Comparison of ENCODE assay signal across 1 cellular context in the genomic region with DNA sequence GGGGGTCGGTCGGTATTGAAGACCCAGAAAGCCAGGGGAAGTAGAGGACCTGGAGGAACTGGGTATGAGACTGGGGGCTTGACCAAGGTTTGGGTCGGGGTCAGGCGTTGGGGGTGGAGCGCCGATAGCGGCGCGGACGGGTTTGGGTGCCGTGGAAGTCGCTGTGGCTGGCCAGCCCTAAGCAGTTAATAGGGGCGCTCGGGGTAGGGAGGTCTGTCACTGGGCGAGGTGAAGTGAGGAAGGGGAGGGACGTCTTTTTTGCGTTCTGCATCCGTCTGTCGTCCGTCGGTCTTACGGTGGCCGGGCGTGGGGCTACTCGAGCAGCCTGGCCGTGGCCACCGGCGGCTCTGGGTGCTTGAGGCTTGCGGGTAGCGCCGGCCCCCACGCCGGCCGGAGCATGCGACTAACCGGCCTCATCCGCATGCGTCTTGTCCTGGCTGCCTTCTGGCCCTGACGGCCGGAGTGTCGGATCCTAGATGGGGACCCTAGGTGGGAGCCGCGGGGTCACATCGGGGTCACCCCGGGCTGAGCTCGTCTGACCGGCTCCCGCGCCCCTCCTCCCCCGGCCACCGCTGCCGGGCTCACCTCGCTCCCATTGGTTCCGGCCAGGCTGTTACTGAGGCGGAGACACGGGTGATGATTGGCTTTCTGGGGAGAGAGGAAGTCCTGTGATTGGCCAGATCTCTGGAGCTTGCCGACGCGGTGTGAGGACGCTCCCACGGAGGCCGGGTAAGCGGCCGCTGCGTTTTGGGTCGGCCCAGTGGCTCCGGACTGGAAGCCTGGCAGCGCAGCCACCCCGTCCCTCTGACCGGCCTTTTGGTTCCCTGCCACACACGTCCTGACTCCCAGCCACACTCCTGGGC.
TF ChIP-seq lines count a peak whose summit lies in the region.

No MANE protein-coding gene starts in this region.

TF ChIP-seq in HepG2, 621 proteins besides CTCF, POLR2A, EP300 and RAD21 (continued from another document and continues in another):
- TF ChIP-seq, protein P1, sequence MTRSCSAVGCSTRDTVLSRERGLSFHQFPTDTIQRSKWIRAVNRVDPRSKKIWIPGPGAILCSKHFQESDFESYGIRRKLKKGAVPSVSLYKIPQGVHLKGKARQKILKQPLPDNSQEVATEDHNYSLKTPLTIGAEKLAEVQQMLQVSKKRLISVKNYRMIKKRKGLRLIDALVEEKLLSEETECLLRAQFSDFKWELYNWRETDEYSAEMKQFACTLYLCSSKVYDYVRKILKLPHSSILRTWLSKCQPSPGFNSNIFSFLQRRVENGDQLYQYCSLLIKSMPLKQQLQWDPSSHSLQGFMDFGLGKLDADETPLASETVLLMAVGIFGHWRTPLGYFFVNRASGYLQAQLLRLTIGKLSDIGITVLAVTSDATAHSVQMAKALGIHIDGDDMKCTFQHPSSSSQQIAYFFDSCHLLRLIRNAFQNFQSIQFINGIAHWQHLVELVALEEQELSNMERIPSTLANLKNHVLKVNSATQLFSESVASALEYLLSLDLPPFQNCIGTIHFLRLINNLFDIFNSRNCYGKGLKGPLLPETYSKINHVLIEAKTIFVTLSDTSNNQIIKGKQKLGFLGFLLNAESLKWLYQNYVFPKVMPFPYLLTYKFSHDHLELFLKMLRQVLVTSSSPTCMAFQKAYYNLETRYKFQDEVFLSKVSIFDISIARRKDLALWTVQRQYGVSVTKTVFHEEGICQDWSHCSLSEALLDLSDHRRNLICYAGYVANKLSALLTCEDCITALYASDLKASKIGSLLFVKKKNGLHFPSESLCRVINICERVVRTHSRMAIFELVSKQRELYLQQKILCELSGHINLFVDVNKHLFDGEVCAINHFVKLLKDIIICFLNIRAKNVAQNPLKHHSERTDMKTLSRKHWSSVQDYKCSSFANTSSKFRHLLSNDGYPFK (CRISPR knock-in tag; IDR thresholded peaks at IDR 0.05; ENCODE audit: borderline replicate concordance), result no peak
- TF ChIP-seq, protein P2, sequence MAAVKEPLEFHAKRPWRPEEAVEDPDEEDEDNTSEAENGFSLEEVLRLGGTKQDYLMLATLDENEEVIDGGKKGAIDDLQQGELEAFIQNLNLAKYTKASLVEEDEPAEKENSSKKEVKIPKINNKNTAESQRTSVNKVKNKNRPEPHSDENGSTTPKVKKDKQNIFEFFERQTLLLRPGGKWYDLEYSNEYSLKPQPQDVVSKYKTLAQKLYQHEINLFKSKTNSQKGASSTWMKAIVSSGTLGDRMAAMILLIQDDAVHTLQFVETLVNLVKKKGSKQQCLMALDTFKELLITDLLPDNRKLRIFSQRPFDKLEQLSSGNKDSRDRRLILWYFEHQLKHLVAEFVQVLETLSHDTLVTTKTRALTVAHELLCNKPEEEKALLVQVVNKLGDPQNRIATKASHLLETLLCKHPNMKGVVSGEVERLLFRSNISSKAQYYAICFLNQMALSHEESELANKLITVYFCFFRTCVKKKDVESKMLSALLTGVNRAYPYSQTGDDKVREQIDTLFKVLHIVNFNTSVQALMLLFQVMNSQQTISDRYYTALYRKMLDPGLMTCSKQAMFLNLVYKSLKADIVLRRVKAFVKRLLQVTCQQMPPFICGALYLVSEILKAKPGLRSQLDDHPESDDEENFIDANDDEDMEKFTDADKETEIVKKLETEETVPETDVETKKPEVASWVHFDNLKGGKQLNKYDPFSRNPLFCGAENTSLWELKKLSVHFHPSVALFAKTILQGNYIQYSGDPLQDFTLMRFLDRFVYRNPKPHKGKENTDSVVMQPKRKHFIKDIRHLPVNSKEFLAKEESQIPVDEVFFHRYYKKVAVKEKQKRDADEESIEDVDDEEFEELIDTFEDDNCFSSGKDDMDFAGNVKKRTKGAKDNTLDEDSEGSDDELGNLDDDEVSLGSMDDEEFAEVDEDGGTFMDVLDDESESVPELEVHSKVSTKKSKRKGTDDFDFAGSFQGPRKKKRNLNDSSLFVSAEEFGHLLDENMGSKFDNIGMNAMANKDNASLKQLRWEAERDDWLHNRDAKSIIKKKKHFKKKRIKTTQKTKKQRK (IDR thresholded peaks at IDR 0.05; ENCODE audit: low read length), result no peak
- TF ChIP-seq ZNF768 (CRISPR knock-in tag; IDR thresholded peaks at IDR 0.05), result no peak
- TF ChIP-seq, protein P3, sequence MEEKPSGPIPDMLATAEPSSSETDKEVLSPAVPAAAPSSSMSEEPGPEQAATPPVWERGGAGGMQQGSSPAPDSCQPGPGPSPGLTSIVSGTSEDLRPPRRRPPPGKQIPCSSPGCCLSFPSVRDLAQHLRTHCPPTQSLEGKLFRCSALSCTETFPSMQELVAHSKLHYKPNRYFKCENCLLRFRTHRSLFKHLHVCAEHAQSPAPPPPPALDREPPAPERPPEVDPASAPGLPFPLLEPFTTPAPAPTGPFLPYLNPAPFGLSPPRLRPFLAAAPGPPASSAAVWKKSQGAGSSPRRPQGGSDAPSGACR (CRISPR knock-in tag; IDR thresholded peaks at IDR 0.05), result no peak
- peak; percentile 11 for TF ChIP-seq JARID2 (CRISPR knock-in tag; IDR thresholded peaks at IDR 0.05; ENCODE audit: insufficient replicate concordance)
- TF ChIP-seq SATB2 (CRISPR knock-in tag; IDR thresholded peaks at IDR 0.05), result no peak
- TF ChIP-seq ZNF737 (CRISPR knock-in tag; IDR thresholded peaks at IDR 0.05; ENCODE audit: borderline replicate concordance), result no peak
- no peak for TF ChIP-seq DMAP1 (CRISPR knock-in tag; IDR thresholded peaks at IDR 0.05)
- TF ChIP-seq ZNF644 (CRISPR knock-in tag; IDR thresholded peaks at IDR 0.05; ENCODE audit: low read depth), result no peak
- TF ChIP-seq, protein P4, sequence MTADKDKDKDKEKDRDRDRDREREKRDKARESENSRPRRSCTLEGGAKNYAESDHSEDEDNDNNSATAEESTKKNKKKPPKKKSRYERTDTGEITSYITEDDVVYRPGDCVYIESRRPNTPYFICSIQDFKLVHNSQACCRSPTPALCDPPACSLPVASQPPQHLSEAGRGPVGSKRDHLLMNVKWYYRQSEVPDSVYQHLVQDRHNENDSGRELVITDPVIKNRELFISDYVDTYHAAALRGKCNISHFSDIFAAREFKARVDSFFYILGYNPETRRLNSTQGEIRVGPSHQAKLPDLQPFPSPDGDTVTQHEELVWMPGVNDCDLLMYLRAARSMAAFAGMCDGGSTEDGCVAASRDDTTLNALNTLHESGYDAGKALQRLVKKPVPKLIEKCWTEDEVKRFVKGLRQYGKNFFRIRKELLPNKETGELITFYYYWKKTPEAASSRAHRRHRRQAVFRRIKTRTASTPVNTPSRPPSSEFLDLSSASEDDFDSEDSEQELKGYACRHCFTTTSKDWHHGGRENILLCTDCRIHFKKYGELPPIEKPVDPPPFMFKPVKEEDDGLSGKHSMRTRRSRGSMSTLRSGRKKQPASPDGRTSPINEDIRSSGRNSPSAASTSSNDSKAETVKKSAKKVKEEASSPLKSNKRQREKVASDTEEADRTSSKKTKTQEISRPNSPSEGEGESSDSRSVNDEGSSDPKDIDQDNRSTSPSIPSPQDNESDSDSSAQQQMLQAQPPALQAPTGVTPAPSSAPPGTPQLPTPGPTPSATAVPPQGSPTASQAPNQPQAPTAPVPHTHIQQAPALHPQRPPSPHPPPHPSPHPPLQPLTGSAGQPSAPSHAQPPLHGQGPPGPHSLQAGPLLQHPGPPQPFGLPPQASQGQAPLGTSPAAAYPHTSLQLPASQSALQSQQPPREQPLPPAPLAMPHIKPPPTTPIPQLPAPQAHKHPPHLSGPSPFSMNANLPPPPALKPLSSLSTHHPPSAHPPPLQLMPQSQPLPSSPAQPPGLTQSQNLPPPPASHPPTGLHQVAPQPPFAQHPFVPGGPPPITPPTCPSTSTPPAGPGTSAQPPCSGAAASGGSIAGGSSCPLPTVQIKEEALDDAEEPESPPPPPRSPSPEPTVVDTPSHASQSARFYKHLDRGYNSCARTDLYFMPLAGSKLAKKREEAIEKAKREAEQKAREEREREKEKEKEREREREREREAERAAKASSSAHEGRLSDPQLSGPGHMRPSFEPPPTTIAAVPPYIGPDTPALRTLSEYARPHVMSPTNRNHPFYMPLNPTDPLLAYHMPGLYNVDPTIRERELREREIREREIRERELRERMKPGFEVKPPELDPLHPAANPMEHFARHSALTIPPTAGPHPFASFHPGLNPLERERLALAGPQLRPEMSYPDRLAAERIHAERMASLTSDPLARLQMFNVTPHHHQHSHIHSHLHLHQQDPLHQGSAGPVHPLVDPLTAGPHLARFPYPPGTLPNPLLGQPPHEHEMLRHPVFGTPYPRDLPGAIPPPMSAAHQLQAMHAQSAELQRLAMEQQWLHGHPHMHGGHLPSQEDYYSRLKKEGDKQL (CRISPR knock-in tag; IDR thresholded peaks at IDR 0.05; ENCODE audit: low read depth), result no peak
- TF ChIP-seq ZNF563 (CRISPR knock-in tag; IDR thresholded peaks at IDR 0.05), result peak; percentile 35; the same call in 1 of the 2 replicates
- TF ChIP-seq MTA3 (CRISPR knock-in tag; IDR thresholded peaks at IDR 0.05), result no peak
- no peak for TF ChIP-seq HNF4A (CRISPR knock-in tag; IDR thresholded peaks at IDR 0.05)
- peak; percentile 38; the same call in 1 of the 2 replicates for TF ChIP-seq THAP11 (CRISPR knock-in tag; IDR thresholded peaks at IDR 0.05)
- TF ChIP-seq, protein P5, sequence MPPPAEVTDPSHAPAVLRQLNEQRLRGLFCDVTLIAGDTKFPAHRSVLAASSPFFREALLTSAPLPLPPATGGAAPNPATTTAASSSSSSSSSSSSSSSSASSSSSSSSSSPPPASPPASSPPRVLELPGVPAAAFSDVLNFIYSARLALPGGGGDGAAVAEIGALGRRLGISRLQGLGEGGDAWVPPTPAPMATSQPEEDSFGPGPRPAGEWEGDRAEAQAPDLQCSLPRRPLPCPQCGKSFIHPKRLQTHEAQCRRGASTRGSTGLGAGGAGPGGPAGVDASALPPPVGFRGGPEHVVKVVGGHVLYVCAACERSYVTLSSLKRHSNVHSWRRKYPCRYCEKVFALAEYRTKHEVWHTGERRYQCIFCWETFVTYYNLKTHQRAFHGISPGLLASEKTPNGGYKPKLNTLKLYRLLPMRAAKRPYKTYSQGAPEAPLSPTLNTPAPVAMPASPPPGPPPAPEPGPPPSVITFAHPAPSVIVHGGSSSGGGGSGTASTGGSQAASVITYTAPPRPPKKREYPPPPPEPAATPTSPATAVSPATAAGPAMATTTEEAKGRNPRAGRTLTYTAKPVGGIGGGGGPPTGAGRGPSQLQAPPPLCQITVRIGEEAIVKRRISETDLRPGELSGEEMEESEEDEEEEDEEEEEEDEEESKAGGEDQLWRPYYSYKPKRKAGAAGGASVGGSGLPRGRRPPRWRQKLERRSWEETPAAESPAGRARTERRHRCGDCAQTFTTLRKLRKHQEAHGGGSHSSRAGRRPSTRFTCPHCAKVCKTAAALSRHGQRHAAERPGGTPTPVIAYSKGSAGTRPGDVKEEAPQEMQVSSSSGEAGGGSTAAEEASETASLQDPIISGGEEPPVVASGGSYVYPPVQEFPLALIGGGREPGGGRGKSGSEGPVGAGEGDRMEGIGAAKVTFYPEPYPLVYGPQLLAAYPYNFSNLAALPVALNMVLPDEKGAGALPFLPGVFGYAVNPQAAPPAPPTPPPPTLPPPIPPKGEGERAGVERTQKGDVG (CRISPR knock-in tag; IDR thresholded peaks at IDR 0.05; ENCODE audit: borderline replicate concordance), result no peak
- TF ChIP-seq MAFG (CRISPR knock-in tag; IDR thresholded peaks at IDR 0.05), result no peak
- TF ChIP-seq, protein P6, sequence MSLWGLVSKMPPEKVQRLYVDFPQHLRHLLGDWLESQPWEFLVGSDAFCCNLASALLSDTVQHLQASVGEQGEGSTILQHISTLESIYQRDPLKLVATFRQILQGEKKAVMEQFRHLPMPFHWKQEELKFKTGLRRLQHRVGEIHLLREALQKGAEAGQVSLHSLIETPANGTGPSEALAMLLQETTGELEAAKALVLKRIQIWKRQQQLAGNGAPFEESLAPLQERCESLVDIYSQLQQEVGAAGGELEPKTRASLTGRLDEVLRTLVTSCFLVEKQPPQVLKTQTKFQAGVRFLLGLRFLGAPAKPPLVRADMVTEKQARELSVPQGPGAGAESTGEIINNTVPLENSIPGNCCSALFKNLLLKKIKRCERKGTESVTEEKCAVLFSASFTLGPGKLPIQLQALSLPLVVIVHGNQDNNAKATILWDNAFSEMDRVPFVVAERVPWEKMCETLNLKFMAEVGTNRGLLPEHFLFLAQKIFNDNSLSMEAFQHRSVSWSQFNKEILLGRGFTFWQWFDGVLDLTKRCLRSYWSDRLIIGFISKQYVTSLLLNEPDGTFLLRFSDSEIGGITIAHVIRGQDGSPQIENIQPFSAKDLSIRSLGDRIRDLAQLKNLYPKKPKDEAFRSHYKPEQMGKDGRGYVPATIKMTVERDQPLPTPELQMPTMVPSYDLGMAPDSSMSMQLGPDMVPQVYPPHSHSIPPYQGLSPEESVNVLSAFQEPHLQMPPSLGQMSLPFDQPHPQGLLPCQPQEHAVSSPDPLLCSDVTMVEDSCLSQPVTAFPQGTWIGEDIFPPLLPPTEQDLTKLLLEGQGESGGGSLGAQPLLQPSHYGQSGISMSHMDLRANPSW (CRISPR knock-in tag; IDR thresholded peaks at IDR 0.05; ENCODE audit: borderline replicate concordance), result no peak
- peak; percentile 18; the same call in 1 of the 2 replicates for TF ChIP-seq GATAD2A (CRISPR knock-in tag; IDR thresholded peaks at IDR 0.05)
- TF ChIP-seq TCF12 (IDR thresholded peaks at IDR 0.05), result no peak
- TF ChIP-seq TCF12 (CRISPR knock-in tag; IDR thresholded peaks at IDR 0.05), result no peak
- TF ChIP-seq SMAD3 (CRISPR knock-in tag; IDR thresholded peaks at IDR 0.05), result no peak
- TF ChIP-seq PHB2 (IDR thresholded peaks at IDR 0.05; ENCODE audit: partially characterized antibody), result no peak
- TF ChIP-seq DNMT3B (CRISPR knock-in tag; conservative IDR thresholded peaks at IDR 0.05), result no peak; the same call in 1 of the 2 replicates
- TF ChIP-seq GFI1 (CRISPR knock-in tag; IDR thresholded peaks at IDR 0.05; ENCODE audit: borderline replicate concordance), result no peak
- peak; percentile 53; the same call in 1 of the 2 replicates for TF ChIP-seq HDAC1 (CRISPR knock-in tag; IDR thresholded peaks at IDR 0.05)
- no peak for TF ChIP-seq PLRG1 (conservative IDR thresholded peaks at IDR 0.05)
- TF ChIP-seq ZBTB1 (CRISPR knock-in tag; IDR thresholded peaks at IDR 0.05; ENCODE audit: borderline replicate concordance), result no peak
- TF ChIP-seq SIN3A (IDR thresholded peaks at IDR 0.05; ENCODE audit: borderline replicate concordance, low read depth, low read length), result 0 out of 2 replicates have a peak, but pooled peaks have one; percentile 43
- TF ChIP-seq MEIS2 (CRISPR knock-in tag; IDR thresholded peaks at IDR 0.05), result no peak
- TF ChIP-seq, protein P7, sequence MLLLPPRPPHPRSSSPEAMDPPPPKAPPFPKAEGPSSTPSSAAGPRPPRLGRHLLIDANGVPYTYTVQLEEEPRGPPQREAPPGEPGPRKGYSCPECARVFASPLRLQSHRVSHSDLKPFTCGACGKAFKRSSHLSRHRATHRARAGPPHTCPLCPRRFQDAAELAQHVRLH (CRISPR knock-in tag; IDR thresholded peaks at IDR 0.05; ENCODE audit: borderline replicate concordance, low read depth), result no peak
- no peak for TF ChIP-seq BORCS8-MEF2B (CRISPR knock-in tag; IDR thresholded peaks at IDR 0.05)
- TF ChIP-seq ZNF431 (CRISPR knock-in tag; IDR thresholded peaks at IDR 0.05; ENCODE audit: borderline replicate concordance, low read depth), result no peak
- no peak for TF ChIP-seq HES4 (CRISPR knock-in tag; IDR thresholded peaks at IDR 0.05; ENCODE audit: borderline replicate concordance)
- no peak for TF ChIP-seq RARG (CRISPR knock-in tag; IDR thresholded peaks at IDR 0.05; ENCODE audit: low read depth)
- TF ChIP-seq ZNF792 (CRISPR knock-in tag; IDR thresholded peaks at IDR 0.05), result no peak
- no peak for TF ChIP-seq CHD4 (IDR thresholded peaks at IDR 0.05; ENCODE audit: borderline replicate concordance, low read length)
- TF ChIP-seq ZNF75D (CRISPR knock-in tag; IDR thresholded peaks at IDR 0.05; ENCODE audit: borderline replicate concordance), result no peak
- no peak for TF ChIP-seq ZNF782 (CRISPR knock-in tag; IDR thresholded peaks at IDR 0.05; ENCODE audit: borderline replicate concordance)
- no peak for TF ChIP-seq REPIN1 (CRISPR knock-in tag; IDR thresholded peaks at IDR 0.05; ENCODE audit: borderline replicate concordance, low read depth)
- TF ChIP-seq ZFP62 (CRISPR knock-in tag; IDR thresholded peaks at IDR 0.05), result no peak
